In genomic region chr9:90702431-90702830, GRCh38 we compare ENCODE assay signal across 29 cellular contexts. TPM values are rescaled to one million over a fixed set of nuclear protein-coding genes. Genes with fewer than 3 reads are reported as not detected.
"Had no signal": no experiment of that assay in that cellular context is flagged by ENCODE, and none has a peak within 500 bp of the region (broad histone marks: within the 10 kb centered on the region; RNA-seq: fewer than 3 reads in every experiment).

No MANE protein-coding gene starts in this region.

- H3K4me3 ChIP-seq: breast epithelium, right atrium auricular region, smooth muscle cell, vagina had no signal

- H3K27me3 ChIP-seq: breast epithelium, right atrium auricular region, vagina had no signal

- H3K9me3 Mint-ChIP-seq: activated naive CD4-positive, alpha-beta T cell treated with anti-CD3 and anti-CD28 coated beads, Interleukin-2, amount 50 U/mL, for 72 hours; activated T-helper 2 cell treated with anti-CD3 and anti-CD28 coated beads, Interferon-gamma antibody, Interleukin-2, Interleukin-4, amounts not matched to agents 10 μg/mL and 5 μg/mL and 100 μg/mL, durations not matched to agents 14 hours and 24 hours and 36 hours; endodermal cell; naive thymus-derived CD8-positive, alpha-beta T cell; neural crest cell; stimulated activated memory B cell treated with anti-CD40 and anti-IgM and Interleukin-4, amounts not matched to agents 10 μg/mL and 1 μg/mL and 100 μg/mL, for 72 hours; stimulated activated naive CD8-positive, alpha-beta T cell treated with anti-CD3 and anti-CD28 coated beads, Interleukin-15, amount 100 ng/mL, for 72 hours had no signal

- H3K4me1 Mint-ChIP-seq: activated CD4-positive, alpha-beta T cell treated with anti-CD3 and anti-CD28 coated beads for 36 hours; activated CD8-positive, alpha-beta memory T cell treated with anti-CD3 and anti-CD28 coated beads, Interleukin-2, amount 10 ng/mL, durations not matched to agents 7 days and 5 days; endodermal cell; stimulated activated memory B cell treated with anti-CD40 and anti-IgM and Interleukin-4, amounts not matched to agents 10 μg/mL and 1 μg/mL and 100 μg/mL, for 72 hours; stimulated activated naive CD8-positive, alpha-beta T cell treated with anti-CD3 and anti-CD28 coated beads, Interleukin-15, amount 100 ng/mL, for 72 hours had no signal

- H3K27ac Mint-ChIP-seq: activated CD4-positive, alpha-beta T cell treated with anti-CD3 and anti-CD28 coated beads for 36 hours; activated CD8-positive, alpha-beta memory T cell treated with anti-CD3 and anti-CD28 coated beads, Interleukin-2, amount 10 ng/mL, durations not matched to agents 7 days and 5 days; activated CD8-positive, alpha-beta T cell treated with anti-CD3 and anti-CD28 coated beads, Interleukin-2, amount 10 ng/mL, durations not matched to agents 7 days and 5 days; activated naive CD4-positive, alpha-beta T cell treated with anti-CD3 and anti-CD28 coated beads, Interleukin-2, amount 50 U/mL, for 72 hours; activated T-helper 2 cell treated with anti-CD3 and anti-CD28 coated beads, Interferon-gamma antibody, Interleukin-2, Interleukin-4, amounts not matched to agents 10 μg/mL and 5 μg/mL and 100 μg/mL, durations not matched to agents 14 hours and 24 hours and 36 hours; endodermal cell; stimulated activated memory B cell treated with anti-CD40 and anti-IgM and Interleukin-4, amounts not matched to agents 10 μg/mL and 1 μg/mL and 100 μg/mL, for 72 hours; stimulated activated naive CD8-positive, alpha-beta T cell treated with anti-CD3 and anti-CD28 coated beads, Interleukin-15, amount 100 ng/mL, for 72 hours; type B pancreatic cell had no signal

- H3K4me3 Mint-ChIP-seq: activated CD4-positive, alpha-beta T cell treated with anti-CD3 and anti-CD28 coated beads for 36 hours; activated CD8-positive, alpha-beta memory T cell treated with anti-CD3 and anti-CD28 coated beads, Interleukin-2, amount 10 ng/mL, durations not matched to agents 7 days and 5 days; activated CD8-positive, alpha-beta T cell treated with anti-CD3 and anti-CD28 coated beads, Interleukin-2, amount 10 ng/mL, durations not matched to agents 7 days and 5 days; endodermal cell; naive thymus-derived CD8-positive, alpha-beta T cell; neural crest cell; stimulated activated memory B cell treated with anti-CD40 and anti-IgM and Interleukin-4, amounts not matched to agents 10 μg/mL and 1 μg/mL and 100 μg/mL, for 72 hours; stimulated activated naive CD8-positive, alpha-beta T cell treated with anti-CD3 and anti-CD28 coated beads, Interleukin-15, amount 100 ng/mL, for 72 hours; type B pancreatic cell had no signal

- ATAC-seq: activated CD4-positive, alpha-beta T cell treated with anti-CD3 and anti-CD28 coated beads for 36 hours; activated CD8-positive, alpha-beta memory T cell treated with anti-CD3 and anti-CD28 coated beads, Interleukin-2, amount 10 ng/mL, durations not matched to agents 7 days and 5 days; activated CD8-positive, alpha-beta T cell treated with anti-CD3 and anti-CD28 coated beads, Interleukin-2, amount 10 ng/mL, durations not matched to agents 7 days and 5 days; activated naive CD4-positive, alpha-beta T cell treated with anti-CD3 and anti-CD28 coated beads, Interleukin-2, amount 50 U/mL, for 72 hours; esophagus mucosa; naive thymus-derived CD8-positive, alpha-beta T cell; stimulated activated memory B cell treated with anti-CD40 and anti-IgM and Interleukin-4, amounts not matched to agents 10 μg/mL and 1 μg/mL and 100 μg/mL, for 72 hours; stimulated activated naive CD8-positive, alpha-beta T cell treated with anti-CD3 and anti-CD28 coated beads, Interleukin-15, amount 100 ng/mL, for 72 hours had no signal

- H3K36me3 Mint-ChIP-seq: activated CD8-positive, alpha-beta memory T cell treated with anti-CD3 and anti-CD28 coated beads, Interleukin-2, amount 10 ng/mL, durations not matched to agents 7 days and 5 days; activated naive CD4-positive, alpha-beta T cell treated with anti-CD3 and anti-CD28 coated beads, Interleukin-2, amount 50 U/mL, for 72 hours; naive thymus-derived CD8-positive, alpha-beta T cell; stimulated activated memory B cell treated with anti-CD40 and anti-IgM and Interleukin-4, amounts not matched to agents 10 μg/mL and 1 μg/mL and 100 μg/mL, for 72 hours; type B pancreatic cell had no signal

- H3K27ac ChIP-seq: breast epithelium, parathyroid adenoma, right atrium auricular region, vagina had no signal

- DNase-seq: activated CD4-positive, alpha-beta T cell treated with anti-CD3 and anti-CD28 coated beads for 36 hours; activated CD4-positive, CD25-positive, alpha-beta regulatory T cell; activated CD8-positive, alpha-beta memory T cell treated with anti-CD3 and anti-CD28 coated beads, Interleukin-2, amount 10 ng/mL, durations not matched to agents 7 days and 5 days; activated CD8-positive, alpha-beta T cell treated with anti-CD3 and anti-CD28 coated beads, Interleukin-2, amount 10 ng/mL, durations not matched to agents 7 days and 5 days; activated T-cell treated with anti-CD3 and anti-CD28 coated beads, Interleukin-2, amount 50 U/mL, for 48 hours; central memory CD4-positive, alpha-beta T cell; endodermal cell; foreskin fibroblast; head of caudate nucleus; hypothalamus; midbrain; naive thymus-derived CD8-positive, alpha-beta T cell; occipital lobe; stimulated activated CD4-positive, alpha-beta T cell treated with anti-CD3 and anti-CD28 coated beads, Interleukin-1b, Interleukin-23, amount 100 ng/mL, for 48 hours; stimulated activated CD4-positive, alpha-beta T cell treated with anti-CD3 and anti-CD28 coated beads, Interleukin-4, amount 100 ng/mL, for 4 hours; stimulated activated CD8-positive, alpha-beta memory T cell treated with anti-CD3 and anti-CD28 coated beads, Interleukin-4, amount 100 ng/mL, for 48 hours; stimulated activated naive CD8-positive, alpha-beta T cell treated with anti-CD3 and anti-CD28 coated beads, Interleukin-15, amount 100 ng/mL, for 72 hours; substantia nigra had no signal

RNA-seq across cellular contexts. Expression of gene DIRAS2, which starts 59.8 kb away (rescaled TPM):
- polyA plus RNA-seq: naive thymus-derived CD8-positive, alpha-beta T cell had no signal
